ENCODE assay signal across 20 cellular contexts in genomic region chr5:84605246-84605645, GRCh38.
"Had no signal": no experiment of that assay in that cellular context is flagged by ENCODE, and none has a peak within 500 bp of the region (broad histone marks: within the 10 kb centered on the region; RNA-seq: fewer than 3 reads in every experiment).

No MANE protein-coding gene starts in this region.

- H3K9me3 Mint-ChIP-seq: neural crest cell had no signal

- H3K36me3 ChIP-seq: lower lobe of right lung, neutrophil, sigmoid colon, spleen, thoracic aorta, tibial nerve, upper lobe of left lung had no signal

- H3K27me3 Mint-ChIP-seq: stimulated activated naive B cell treated with anti-CD40 and anti-IgM and Interleukin-4, amounts not matched to agents 10 μg/mL and 1 μg/mL and 100 μg/mL, for 72 hours; stimulated activated naive CD8-positive, alpha-beta T cell treated with anti-CD3 and anti-CD28 coated beads, Interleukin-15, Interleukin-2, amounts not matched to agents 100 ng/mL and 50 ng/mL, for 24 hours had no signal

- H3K27ac Mint-ChIP-seq: natural killer cell; stimulated activated naive B cell treated with anti-CD40 and anti-IgM and Interleukin-4, amounts not matched to agents 10 μg/mL and 1 μg/mL and 100 μg/mL, for 72 hours; stimulated activated naive CD8-positive, alpha-beta T cell treated with anti-CD3 and anti-CD28 coated beads, Interleukin-15, Interleukin-2, amounts not matched to agents 100 ng/mL and 50 ng/mL, for 24 hours had no signal

- H3K4me1 Mint-ChIP-seq: natural killer cell, neural crest cell had no signal

- H3K4me1 ChIP-seq: lower lobe of right lung, psoas muscle, spleen, upper lobe of left lung had no signal

- H3K4me3 Mint-ChIP-seq: natural killer cell; neural crest cell; stimulated activated naive B cell treated with anti-CD40 and anti-IgM and Interleukin-4, amounts not matched to agents 10 μg/mL and 1 μg/mL and 100 μg/mL, for 72 hours; stimulated activated naive CD8-positive, alpha-beta T cell treated with anti-CD3 and anti-CD28 coated beads, Interleukin-15, Interleukin-2, amounts not matched to agents 100 ng/mL and 50 ng/mL, for 24 hours had no signal

- H3K9me3 ChIP-seq: lower lobe of right lung, neutrophil, psoas muscle, sigmoid colon, spleen, thoracic aorta, tibial nerve, upper lobe of left lung had no signal

- H3K27me3 ChIP-seq: dorsolateral prefrontal cortex, neutrophil, sigmoid colon, spleen, tibial nerve, upper lobe of left lung had no signal

- DNase-seq: cortex of kidney; dorsolateral prefrontal cortex; effector CD4-positive, alpha-beta T cell; head of caudate nucleus; left ventricle myocardium superior; lower lobe of right lung; natural killer cell; psoas muscle; right cardiac atrium; sigmoid colon; spleen; stimulated activated CD4-positive, alpha-beta T cell treated with anti-CD3 and anti-CD28 coated beads, Interleukin-2, amount 100 ng/mL, for 48 hours; stimulated activated naive B cell treated with anti-CD40 and anti-IgM and Interleukin-4, amounts not matched to agents 10 μg/mL and 1 μg/mL and 100 μg/mL, for 72 hours; upper lobe of left lung had no signal

- H3K27ac ChIP-seq: lower lobe of right lung, neutrophil, psoas muscle, sigmoid colon, skin epidermis, spleen, thoracic aorta, tibial nerve, upper lobe of left lung had no signal

- ATAC-seq: left ventricle myocardium superior; lower lobe of right lung; natural killer cell; psoas muscle; right cardiac atrium; stimulated activated naive B cell treated with anti-CD40 and anti-IgM and Interleukin-4, amounts not matched to agents 10 μg/mL and 1 μg/mL and 100 μg/mL, for 72 hours had no signal

- H3K4me3 ChIP-seq: dorsolateral prefrontal cortex, lower lobe of right lung, psoas muscle, sigmoid colon, skin epidermis, spleen, thoracic aorta, tibial nerve, upper lobe of left lung had no signal

- H3K36me3 Mint-ChIP-seq: natural killer cell; stimulated activated naive B cell treated with anti-CD40 and anti-IgM and Interleukin-4, amounts not matched to agents 10 μg/mL and 1 μg/mL and 100 μg/mL, for 72 hours had no signal
